Comparison of ENCODE assay signal across 17 cellular contexts in genomic region chr12:56461235-56462159, GRCh38. TPM values are rescaled to one million over a fixed set of nuclear protein-coding genes. Genes with fewer than 3 reads are reported as not detected.
DNase-seq lines count a peak whose midpoint lies in the region; ATAC-seq, FAIRE-seq and TF ChIP-seq lines count a peak whose summit lies in the region.
"Had no signal": no experiment of that assay in that cellular context is flagged by ENCODE, and none has a peak within 500 bp of the region (broad histone marks: within the 10 kb centered on the region; RNA-seq: fewer than 3 reads in every experiment).

No MANE protein-coding gene starts in this region.

- no peak overlapping the region for H3K23ac ChIP-seq in H9 (ENCODE audit: insufficient read length, low read depth, low read length)

- no peak overlapping the region for H3K27ac Mint-ChIP-seq in activated CD8-positive, alpha-beta memory T cell treated with anti-CD3 and anti-CD28 coated beads, Interleukin-2, amount 10 ng/mL, durations not matched to agents 7 days and 5 days
- no peak overlapping the region for H3K27ac Mint-ChIP-seq in H9
- H3K27ac Mint-ChIP-seq: CD4-positive, CD25-positive, alpha-beta regulatory T cell had no signal

- dilution Hi-C loops in endothelial cell of umbilical vein (cut with MboI; ENCODE audit: extremely low pct_ligation_motif_present, low sequenced_read_pairs), result no loop called here

- H2AFZ ChIP-seq in OCI-LY7 (ENCODE audit: low read length) (peak overlapping the region; percentile 98; the same call in 1 of the 2 replicates), endothelial cell of umbilical vein (ENCODE audit: low read depth, low read length) (peak overlapping the region; percentile 34), H9 (ENCODE audit: low read length) (no peak overlapping the region)

- no peaks in the 10 kb centered on the region for H3K79me1 ChIP-seq in H9 (ENCODE audit: insufficient read depth, low read depth, low read length, poor library complexity, severe bottlenecking)

- H3K4me2 ChIP-seq in OCI-LY7 (ENCODE audit: low read length) (peak overlapping the region; percentile 70; the same call in 1 of the 2 replicates), endothelial cell of umbilical vein (ENCODE audit: insufficient read depth, low read length) (no peak overlapping the region), H9 (ENCODE audit: insufficient read depth, insufficient read length, low read length) (no peak overlapping the region)

- no peak overlapping the region for H2BK120ac ChIP-seq in H9 (ENCODE audit: low read depth, low read length, poor library complexity, severe bottlenecking)

- H3K36me3 Mint-ChIP-seq in activated CD8-positive, alpha-beta memory T cell treated with anti-CD3 and anti-CD28 coated beads, Interleukin-2, amount 10 ng/mL, durations not matched to agents 7 days and 5 days, result no peaks in the 10 kb centered on the region
- H3K36me3 Mint-ChIP-seq in H9 (ENCODE audit: insufficient read depth in 1 of 3, low read depth in 3 of 3), result no peaks in the 10 kb centered on the region
- H3K36me3 Mint-ChIP-seq: CD4-positive, CD25-positive, alpha-beta regulatory T cell had no signal

- H3K9me3 ChIP-seq in OCI-LY7 (ENCODE audit: low read length), result no peaks in the 10 kb centered on the region
- no peaks in the 10 kb centered on the region for H3K9me3 ChIP-seq in endothelial cell of umbilical vein (replicated peaks; ENCODE audit: control insufficient read depth, insufficient read depth, low read length)
- no peaks in the 10 kb centered on the region for H3K9me3 ChIP-seq in H9 (ENCODE audit: control insufficient read depth, low read depth, low read length)

- TF ChIP-seq POLR2A in endothelial cell of umbilical vein (IDR thresholded peaks at IDR 0.05; ENCODE audit: low read depth, low read length) (no peak), GM12892 (IDR thresholded peaks at IDR 0.05; ENCODE audit: low read depth, low read length) (no peak)

- no peak for ATAC-seq in activated CD8-positive, alpha-beta memory T cell treated with anti-CD3 and anti-CD28 coated beads, Interleukin-2, amount 10 ng/mL, durations not matched to agents 7 days and 5 days

- no peaks in the 10 kb centered on the region for H3K9me3 Mint-ChIP-seq in activated CD8-positive, alpha-beta memory T cell treated with anti-CD3 and anti-CD28 coated beads, Interleukin-2, amount 10 ng/mL, durations not matched to agents 7 days and 5 days (ENCODE audit: low read depth)
- H3K9me3 Mint-ChIP-seq in H9, result no peaks in the 10 kb centered on the region
- H3K9me3 Mint-ChIP-seq: CD4-positive, CD25-positive, alpha-beta regulatory T cell had no signal

- H2BK20ac ChIP-seq in H9 (ENCODE audit: low read depth, low read length, poor library complexity, severe bottlenecking), result no peak overlapping the region

- H3K27me3 ChIP-seq in endothelial cell of umbilical vein (ENCODE audit: control insufficient read depth in 2 of 2, insufficient read depth in 2 of 2, low read length in 2 of 2) (no peaks in the 10 kb centered on the region), H9 (ENCODE audit: insufficient read depth, low read length) (no peaks in the 10 kb centered on the region)

- no peaks in the 10 kb centered on the region for H3K9me2 ChIP-seq in OCI-LY7 (ENCODE audit: insufficient read depth, low read length)

- H3K27me3 Mint-ChIP-seq in activated CD8-positive, alpha-beta memory T cell treated with anti-CD3 and anti-CD28 coated beads, Interleukin-2, amount 10 ng/mL, durations not matched to agents 7 days and 5 days, result no peaks in the 10 kb centered on the region
- H3K27me3 Mint-ChIP-seq in H9 (ENCODE audit: low read depth), result no peaks in the 10 kb centered on the region

- FAIRE-seq in endothelial cell of umbilical vein (lab: Jason Lieb, UNC) (peak; percentile 40), GM12892 (lab: Jason Lieb, UNC) (no peak)

- H4K20me1 ChIP-seq in OCI-LY7 (ENCODE audit: insufficient read depth, low read length) (no peaks in the 10 kb centered on the region), endothelial cell of umbilical vein (replicated peaks; ENCODE audit: control insufficient read depth, extremely low read depth, insufficient read depth, low read length) (no peaks in the 10 kb centered on the region), H9 (ENCODE audit: control insufficient read depth, insufficient read depth, insufficient read length) (no peaks in the 10 kb centered on the region)

- H3K4me3 ChIP-seq in OCI-LY7 (ENCODE audit: low read depth, low read length, poor library complexity, severe bottlenecking) (no peak overlapping the region), endothelial cell of umbilical vein (replicated peaks in 1 of 3; ENCODE audit: insufficient read depth in 1 of 3, low read depth in 1 of 3, low read length in 3 of 3) (no peak overlapping the region)

- H2BK5ac ChIP-seq in H9 (ENCODE audit: insufficient read length, low read length), result no peak overlapping the region

- WGBS in H9 (ENCODE audit: extremely low coverage, insufficient read length, low lambda C conversion rate), result no CpG with 5 or more reads among the region's 11 CpGs

- H3K79me2 ChIP-seq in OCI-LY7 (ENCODE audit: insufficient read depth, low read depth, low read length) (no peaks in the 10 kb centered on the region), endothelial cell of umbilical vein (ENCODE audit: control insufficient read depth, insufficient read depth, low read length) (no peaks in the 10 kb centered on the region), H9 (ENCODE audit: insufficient read depth, low read length) (no peaks in the 10 kb centered on the region)

- no peak overlapping the region for H2BK12ac ChIP-seq in H9 (ENCODE audit: insufficient read length, low read depth, low read length)

- CTCF ChIA-PET in OCI-LY7 (lab: Charles Lee; ENCODE audit: unreplicated experiment) (interaction anchor here (0.6 to 1.2 kb wide), 7 partner anchors 8 to 342 kb away, joined by 3 to 4 read pairs (median 3); partner anchors contain the start of genes CNPY2 and STAT2), endothelial cell of umbilical vein (lab: Charles Lee) (interaction anchor here (1.0 to 5.0 kb wide), 5 partner anchors 11 to 145 kb away, joined by 3 to 60 read pairs (median 5); partner anchors contain the start of genes CNPY2, STAT2 and TIMELESS)
- CTCF ChIA-PET in activated CD8-positive, alpha-beta memory T cell treated with anti-CD3 and anti-CD28 coated beads, Interleukin-2, amount 10 ng/mL, durations not matched to agents 7 days and 5 days (lab: Charles Lee), result interaction anchor here (0.6 to 3.3 kb wide), 6 partner anchors 12 to 310 kb away, joined by 3 to 22 read pairs (median 4); partner anchors contain the start of genes SMARCC2 and TIMELESS

- BruUV-seq in OCI-LY7 (replicated peaks; lab: Mats Ljungman, UMichigan), result no TSS peak
- no TSS peak for BruUV-seq in endothelial cell of umbilical vein (replicated peaks; lab: Mats Ljungman, UMichigan)

- H3K4me1 Mint-ChIP-seq in activated CD8-positive, alpha-beta memory T cell treated with anti-CD3 and anti-CD28 coated beads, Interleukin-2, amount 10 ng/mL, durations not matched to agents 7 days and 5 days, result peaks cover 5% of the 10 kb centered on the region
- H3K4me1 Mint-ChIP-seq in H9, result peaks cover 19 to 26% of the 10 kb centered on the region in 2 experiments

- H4K5ac ChIP-seq in H9 (ENCODE audit: insufficient read length, low read depth, low read length), result no peak overlapping the region

- H3K4me1 ChIP-seq in OCI-LY7 (ENCODE audit: insufficient read depth, low read length, poor library complexity, severe bottlenecking), result peaks cover 49% of the 10 kb centered on the region
- H3K4me1 ChIP-seq in endothelial cell of umbilical vein (ENCODE audit: control insufficient read depth, extremely low read depth, insufficient read depth, low read length), result no peaks in the 10 kb centered on the region
- H3K4me1 ChIP-seq in H9 (ENCODE audit: insufficient read depth, low read length), result no peaks in the 10 kb centered on the region

- POLR2A ChIA-PET in OCI-LY7 (lab: Charles Lee) (interaction anchor here (0.6 to 7.4 kb wide), 15 partner anchors 12 to 342 kb away, joined by 3 to 98 read pairs (median 6); partner anchors contain the start of genes CNPY2, IL23A, PAN2 and RNF41), endothelial cell of umbilical vein (lab: Charles Lee) (no interaction called here)

- no peak overlapping the region for H3K18ac ChIP-seq in H9 (ENCODE audit: insufficient read length, low read depth, low read length)

- H3K27ac ChIP-seq in OCI-LY7 (ENCODE audit: low read depth, low read length, poor library complexity, severe bottlenecking) (peak overlapping the region; percentile 96), endothelial cell of umbilical vein (ENCODE audit: insufficient read depth, low read depth, low read length) (no peak overlapping the region), H9 (ENCODE audit: insufficient read length, low read depth, low read length) (no peak overlapping the region)
- H3K27ac ChIP-seq: HL-60 had no signal

- no peak overlapping the region for H4K8ac ChIP-seq in H9 (replicated peaks; ENCODE audit: insufficient read length, low read depth, low read length)

- TF ChIP-seq CTCF in OCI-LY7 (conservative IDR thresholded peaks at IDR 0.05; ENCODE audit: low read length) (no peak), endothelial cell of umbilical vein (IDR thresholded peaks at IDR 0.05; ENCODE audit: extremely low read depth in 1 of 2, insufficient read depth in 1 of 2, low read depth in 1 of 2, low read length in 2 of 2) (no peak), H9 (conservative IDR thresholded peaks at IDR 0.05) (no peak)

- H3K9ac ChIP-seq in endothelial cell of umbilical vein (replicated peaks; ENCODE audit: extremely low read depth, insufficient read depth, low read length), result no peak overlapping the region
- no peak overlapping the region for H3K9ac ChIP-seq in H9 (ENCODE audit: extremely low read depth, insufficient read length, low read length)

- H2BK15ac ChIP-seq in H9 (ENCODE audit: low read depth, low read length), result no peak overlapping the region

- H3K9me1 ChIP-seq in endothelial cell of umbilical vein (replicated peaks; ENCODE audit: control insufficient read depth, extremely low read depth, insufficient read depth, low read length), result no peaks in the 10 kb centered on the region

- no peak overlapping the region for H3T11ph ChIP-seq in H9 (ENCODE audit: low read length)

- H3K14ac ChIP-seq in H9 (ENCODE audit: insufficient read depth, low read length), result no peak overlapping the region

- no peaks in the 10 kb centered on the region for H3K23me2 ChIP-seq in H9 (ENCODE audit: insufficient read length, low read depth, low read length, poor library complexity, severe bottlenecking)

- H4K91ac ChIP-seq in H9 (ENCODE audit: insufficient read length, low read depth, low read length), result no peak overlapping the region

- no peak overlapping the region for H3K4me3 Mint-ChIP-seq in activated CD8-positive, alpha-beta memory T cell treated with anti-CD3 and anti-CD28 coated beads, Interleukin-2, amount 10 ng/mL, durations not matched to agents 7 days and 5 days
- no peak overlapping the region for H3K4me3 Mint-ChIP-seq in H9
- H3K4me3 Mint-ChIP-seq: CD4-positive, CD25-positive, alpha-beta regulatory T cell had no signal

- DNase-seq in EL, result peak; percentile 46
- DNase-seq in OCI-LY7 (ENCODE audit: low spot score), result no peak
- DNase-seq in endothelial cell of umbilical vein (ENCODE audit: low read depth, low spot score), result no peak
- DNase-seq in non-pigmented ciliary epithelial cell (ENCODE audit: low read depth), result peak; percentile 13
- no peak for DNase-seq in activated CD8-positive, alpha-beta memory T cell treated with anti-CD3 and anti-CD28 coated beads, Interleukin-2, amount 10 ng/mL, durations not matched to agents 7 days and 5 days
- no peak for DNase-seq in GM12892 (ENCODE audit: insufficient read length)
- DNase-seq in HT-29 (ENCODE audit: low spot score), result no peak
- DNase-seq in H9, result no peak
- DNase-seq: activated CD4-positive, alpha-beta T cell treated with anti-CD3 and anti-CD28 coated beads for 4 hours; CD4-positive, CD25-positive, alpha-beta regulatory T cell; head of caudate nucleus; stimulated activated CD4-positive, alpha-beta T cell treated with anti-CD3 and anti-CD28 coated beads, Interleukin-4, amount 100 ng/mL, for 24 hours; stimulated activated naive CD4-positive, alpha-beta T cell treated with Interleukin-2 at 50 U/mL for 16 hours had no signal

- H2AK5ac ChIP-seq in H9 (ENCODE audit: insufficient read length, low read length), result no peak overlapping the region

- no peak overlapping the region for H3K56ac ChIP-seq in H9 (ENCODE audit: insufficient read length, low read depth, low read length)

- intact Hi-C loops in OCI-LY7 (cut with micrococcal nuclease; ENCODE audit: unreplicated experiment) (loop anchor here (2.0 kb wide), 1 partner anchor 87 kb away; no protein-coding TSS in a partner anchor), endothelial cell of umbilical vein (cut with micrococcal nuclease) (loop anchor here (5.0 kb wide), 1 partner anchor 194 kb away; the partner anchor contains the start of gene COQ10A)

- no peaks in the 10 kb centered on the region for H3K36me3 ChIP-seq in OCI-LY7 (ENCODE audit: insufficient read depth, low read length)
- H3K36me3 ChIP-seq in endothelial cell of umbilical vein (ENCODE audit: control insufficient read depth in 2 of 2, extremely low read depth in 1 of 2, insufficient read depth in 2 of 2, low read length in 2 of 2), result no peaks in the 10 kb centered on the region

- no peak overlapping the region for H3K4ac ChIP-seq in H9 (ENCODE audit: low read depth, low read length)

RNA-seq across cellular contexts. Expression of gene SPRYD4, which starts 6.9 kb away (rescaled TPM):
- total RNA-seq in OCI-LY7 (2014; rRNA removed; shearing (Covaris generic)), result 5.3 and 5.9 TPM in 2 replicates
- total RNA-seq in OCI-LY7 (2022), result 6.9 and 7.5 TPM in 2 replicates
- 3.4 and 3.5 TPM in 2 replicates for total RNA-seq in endothelial cell of umbilical vein
- polyA plus RNA-seq in endothelial cell of umbilical vein, result 3.8 and 4.0 TPM in 2 replicates
- polyA plus RNA-seq in endothelial cell of umbilical vein (2011; cell fraction: cytosol; rRNA removed), result 2.7 and 2.8 TPM in 2 replicates
- 4.2 and 4.7 TPM in 2 replicates for polyA plus RNA-seq in endothelial cell of umbilical vein (2011; cell fraction: nucleus; rRNA removed)
- polyA plus RNA-seq in endothelial cell of umbilical vein (2012), result 1.9 and 2.1 TPM in 2 replicates
- polyA minus RNA-seq in endothelial cell of umbilical vein, result 4.7 and 5.5 TPM in 2 replicates
- 1.4 TPM for polyA minus RNA-seq in endothelial cell of umbilical vein (2011; cell fraction: cytosol; rRNA and poly(A)+ RNA removed)
- 4.5 and 6.3 TPM in 2 replicates for polyA minus RNA-seq in endothelial cell of umbilical vein (2011; cell fraction: nucleus; rRNA and poly(A)+ RNA removed)
- total RNA-seq in activated CD8-positive, alpha-beta memory T cell treated with anti-CD3 and anti-CD28 coated beads, Interleukin-2, amount 10 ng/mL, durations not matched to agents 7 days and 5 days, result 1 to 10 TPM; 3.4 to 3.7 TPM
- 3.6 TPM for polyA plus RNA-seq in GM12892 (2012; ENCODE audit: missing spikeins)
- total RNA-seq in HT-29 (2014; rRNA removed; shearing (Covaris generic)), result 4.4 and 4.5 TPM in 2 replicates
- total RNA-seq in H9 (2021), result 4.2 and 4.9 TPM in 2 replicates

RNA-seq across cellular contexts. Expression of gene MIP, which starts 7.0 kb away (rescaled TPM):
- total RNA-seq in OCI-LY7 (2014; rRNA removed; shearing (Covaris generic)), result not detected in 2 replicates
- total RNA-seq in OCI-LY7 (2022), result 0.57 TPM in 1 of 2 replicates, not detected in the other
- not detected in 2 replicates for total RNA-seq in endothelial cell of umbilical vein
- 0.18 TPM in 1 of 2 replicates, not detected in the other for polyA plus RNA-seq in endothelial cell of umbilical vein
- polyA plus RNA-seq in endothelial cell of umbilical vein (2011; cell fraction: cytosol; rRNA removed), result not detected in 2 replicates
- polyA plus RNA-seq in endothelial cell of umbilical vein (2011; cell fraction: nucleus; rRNA removed), result not detected in 2 replicates
- polyA plus RNA-seq in endothelial cell of umbilical vein (2012), result not detected in 2 replicates
- polyA minus RNA-seq in endothelial cell of umbilical vein, result not detected in 2 replicates
- polyA minus RNA-seq in endothelial cell of umbilical vein (2011; cell fraction: cytosol; rRNA and poly(A)+ RNA removed), result not detected
- not detected in 2 replicates for polyA minus RNA-seq in endothelial cell of umbilical vein (2011; cell fraction: nucleus; rRNA and poly(A)+ RNA removed)
- not detected for total RNA-seq in activated CD8-positive, alpha-beta memory T cell treated with anti-CD3 and anti-CD28 coated beads, Interleukin-2, amount 10 ng/mL, durations not matched to agents 7 days and 5 days
- not detected for polyA plus RNA-seq in GM12892 (2012; ENCODE audit: missing spikeins)
- 0.15 and 0.26 TPM in 2 replicates for total RNA-seq in HT-29 (2014; rRNA removed; shearing (Covaris generic))
- 0.17 TPM in 1 of 2 replicates, not detected in the other for total RNA-seq in H9 (2021)
- total RNA-seq: CD4-positive, CD25-positive, alpha-beta regulatory T cell; G401; T-helper 1 cell treated with Interleukin-12 subunit alpha and Interleukin-12 subunit beta and Interleukin-4 antibody, amounts not matched to agents 30 ng/mL and 1 ng/mL, for 36 hours had no signal

RNA-seq across cellular contexts. Expression of gene TIMELESS, which starts 12.3 kb away (rescaled TPM):
- total RNA-seq in OCI-LY7 (2014; rRNA removed; shearing (Covaris generic)), result 44.8 and 46.5 TPM in 2 replicates
- total RNA-seq in OCI-LY7 (2022) (103 and 115 TPM in 2 replicates), endothelial cell of umbilical vein (28.2 and 28.4 TPM in 2 replicates), H9 (2021) (64.9 and 68.0 TPM in 2 replicates)
- 3.6 and 6.1 TPM in 2 replicates for polyA plus RNA-seq in endothelial cell of umbilical vein
- 8.3 and 9.9 TPM in 2 replicates for polyA plus RNA-seq in endothelial cell of umbilical vein (2011; cell fraction: cytosol; rRNA removed)
- 32.6 and 34.9 TPM in 2 replicates for polyA plus RNA-seq in endothelial cell of umbilical vein (2011; cell fraction: nucleus; rRNA removed)
- 14.1 and 19.3 TPM in 2 replicates for polyA plus RNA-seq in endothelial cell of umbilical vein (2012)
- 7.4 and 9.7 TPM in 2 replicates for polyA minus RNA-seq in endothelial cell of umbilical vein
- polyA minus RNA-seq in endothelial cell of umbilical vein (2011; cell fraction: cytosol; rRNA and poly(A)+ RNA removed), result 11.7 TPM
- polyA minus RNA-seq in endothelial cell of umbilical vein (2011; cell fraction: nucleus; rRNA and poly(A)+ RNA removed), result 5.0 and 9.8 TPM in 2 replicates
- 10 to 100 TPM; 64.1 to 65.8 TPM for total RNA-seq in activated CD8-positive, alpha-beta memory T cell treated with anti-CD3 and anti-CD28 coated beads, Interleukin-2, amount 10 ng/mL, durations not matched to agents 7 days and 5 days
- polyA plus RNA-seq in GM12892 (2012; ENCODE audit: missing spikeins), result 24.0 TPM
- 19.7 and 21.8 TPM in 2 replicates for total RNA-seq in HT-29 (2014; rRNA removed; shearing (Covaris generic))

RNA-seq across cellular contexts. Expression of gene GLS2, which starts 26.5 kb away (rescaled TPM):
- total RNA-seq in OCI-LY7 (2014; rRNA removed; shearing (Covaris generic)), result not detected in 2 replicates
- total RNA-seq in OCI-LY7 (2022) (not detected in 2 replicates), endothelial cell of umbilical vein (0.33 TPM in 1 of 2 replicates, not detected in the other), H9 (2021) (15.9 and 17.0 TPM in 2 replicates)
- polyA plus RNA-seq in endothelial cell of umbilical vein, result 0.04 and 0.18 TPM in 2 replicates
- polyA plus RNA-seq in endothelial cell of umbilical vein (2011; cell fraction: cytosol; rRNA removed), result 0.05 and 0.07 TPM in 2 replicates
- 0.12 and 0.13 TPM in 2 replicates for polyA plus RNA-seq in endothelial cell of umbilical vein (2011; cell fraction: nucleus; rRNA removed)
- polyA plus RNA-seq in endothelial cell of umbilical vein (2012), result not detected in 2 replicates
- 0.25 TPM in 1 of 2 replicates, not detected in the other for polyA minus RNA-seq in endothelial cell of umbilical vein
- not detected for polyA minus RNA-seq in endothelial cell of umbilical vein (2011; cell fraction: cytosol; rRNA and poly(A)+ RNA removed)
- polyA minus RNA-seq in endothelial cell of umbilical vein (2011; cell fraction: nucleus; rRNA and poly(A)+ RNA removed), result not detected in 2 replicates
- 1 to 10 TPM; 1.1 to 1.4 TPM for total RNA-seq in activated CD8-positive, alpha-beta memory T cell treated with anti-CD3 and anti-CD28 coated beads, Interleukin-2, amount 10 ng/mL, durations not matched to agents 7 days and 5 days
- 2.6 TPM for polyA plus RNA-seq in GM12892 (2012; ENCODE audit: missing spikeins)
- total RNA-seq in HT-29 (2014; rRNA removed; shearing (Covaris generic)), result 5.7 and 6.9 TPM in 2 replicates
- total RNA-seq: myocyte had no signal

Comparison
In these comparisons a context has a peak if more than half of its experiments do, and no peak if none do; other contexts are left out.
1. DNase-seq: peak in EL (single experiment) and non-pigmented ciliary epithelial cell (single experiment); none in OCI-LY7 (single experiment), endothelial cell of umbilical vein (single experiment), activated CD8-positive, alpha-beta memory T cell treated with anti-CD3 and anti-CD28 coated beads, Interleukin-2, amount 10 ng/mL, durations not matched to agents 7 days and 5 days (single experiment), GM12892 (single experiment), HT-29 (single experiment) and H9 (single experiment).